8 cellular contexts compared by ENCODE assay signal in the genomic region with DNA sequence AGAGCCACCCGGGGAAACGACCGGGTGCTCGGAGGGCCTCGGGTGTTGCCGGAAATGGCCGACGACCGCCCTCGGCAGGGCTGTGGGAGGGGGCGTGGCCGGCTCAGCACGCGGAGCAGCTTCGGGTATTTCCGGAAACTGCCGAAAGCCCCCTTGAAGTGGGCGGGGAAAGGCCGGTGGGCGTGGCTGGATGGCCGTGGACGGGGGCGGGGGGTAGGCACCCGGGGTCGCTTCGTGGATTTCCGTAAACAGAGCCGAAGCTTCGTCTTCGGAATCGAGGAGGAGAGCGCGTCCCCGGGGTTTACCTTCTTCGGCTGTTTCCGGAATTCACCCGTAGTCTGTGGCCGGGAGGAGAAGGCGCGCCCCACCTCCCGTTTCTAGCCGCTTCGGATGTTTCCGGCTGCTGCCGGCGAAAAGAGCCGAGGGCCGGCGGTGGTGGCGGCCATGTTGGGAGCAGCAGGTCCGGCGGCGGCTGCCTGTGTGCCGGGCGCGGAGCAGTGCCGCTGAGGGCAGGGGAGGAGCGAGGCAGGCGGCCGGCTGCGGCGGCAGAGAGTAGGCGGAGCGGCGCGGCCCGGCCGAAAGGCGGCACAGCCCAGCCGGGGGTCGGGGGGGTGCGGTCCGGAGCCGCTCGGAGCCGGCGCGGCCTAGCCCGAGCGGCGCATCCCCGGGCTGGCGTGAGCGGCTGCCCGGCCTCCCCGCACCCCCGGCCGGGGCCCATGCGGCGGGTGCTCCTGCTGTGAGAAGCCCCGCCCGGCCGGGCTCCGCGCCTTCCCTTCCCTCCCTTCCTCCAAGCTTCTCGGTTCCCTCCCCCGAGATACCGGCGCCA. TPM values are rescaled to one million over a fixed set of nuclear protein-coding genes. Genes with fewer than 3 reads are reported as not detected.
DNase-seq lines count a peak whose midpoint lies in the region; ATAC-seq and TF ChIP-seq lines count a peak whose summit lies in the region.

A gene (plus strand): TSS at position 429 of the 826 bp plus-strand sequence. CDS start 397 bp downstream, at position 826.

- peak within 1 kb of the TSS; percentile 93 for H3K27ac Mint-ChIP-seq in WTC11

- H3K4me2 ChIP-seq in smooth muscle cell: peak within 1 kb of the TSS; percentile 88

- peak; percentile 96 for DNase-seq in AG04450 (ENCODE audit: low read depth, low spot score)
- peak; percentile 92 for DNase-seq in NCI-H226
- peak; percentile 99 for DNase-seq in WTC11 (ENCODE audit: low spot score)
- DNase-seq in cardiac fibroblast (ENCODE audit: low read depth in 2 of 2): peak; percentile 98 to 99
- peak; percentile 96 for DNase-seq in iPS-NIHi11 (ENCODE audit: low spot score)
- peak; percentile 96 for DNase-seq in smooth muscle cell (lab: John Stamatoyannopoulos, UW; ENCODE audit: unreplicated experiment)

- H3K36me3 ChIP-seq in smooth muscle cell (ENCODE audit: low read depth): no peaks in the 10 kb centered on the region

- ATAC-seq in GM18909 (IDR thresholded peaks at IDR 0.05; ENCODE audit: poor library complexity, unreplicated experiment): peak; percentile 80
- peak; percentile 77 for ATAC-seq in HG03175 (IDR thresholded peaks at IDR 0.05; ENCODE audit: unreplicated experiment)
- peak; percentile 88 for ATAC-seq in WTC11

- peaks cover 2% of the 10 kb centered on the region; the same call in 1 of the 2 replicates for H3K36me3 Mint-ChIP-seq in WTC11

- CTCF ChIA-PET in AG04450 (lab: Charles Lee) (interaction anchor here (0.6 to 8.2 kb wide), 19 partner anchors 11 to 311 kb away, joined by 3 to 256 read pairs (median 5); no protein-coding TSS in a partner anchor), WTC11 (lab: Charles Lee) (interaction anchor here (0.6 to 4.9 kb wide), 26 partner anchors 9 to 346 kb away, joined by 3 to 94 read pairs (median 6); a partner anchor contains a TSS)

- H3K4me1 ChIP-seq in smooth muscle cell (ENCODE audit: low read depth): peaks cover 29% of the 10 kb centered on the region

- no peaks in the 10 kb centered on the region for H3K27me3 Mint-ChIP-seq in WTC11 (ENCODE audit: low read depth)

- peak within 1 kb of the TSS; percentile 90 for H3K4me3 Mint-ChIP-seq in WTC11

- H3K27ac ChIP-seq in AG04450 (ENCODE audit: low read depth, low read length): peak within 1 kb of the TSS; percentile 39
- peak within 1 kb of the TSS; percentile 49 for H3K27ac ChIP-seq in smooth muscle cell (ENCODE audit: low read depth)

- no peaks in the 10 kb centered on the region for H3F3A ChIP-seq in smooth muscle cell (ENCODE audit: low read depth)

- peak within 1 kb of the TSS; percentile 86 for H3K9ac ChIP-seq in smooth muscle cell (ENCODE audit: low read depth)

- H3K4me3 ChIP-seq in AG04450 (ENCODE audit: low read depth, low read length) (peak within 1 kb of the TSS; percentile 91), cardiac fibroblast (replicated peaks in 1 of 2; ENCODE audit: low read depth in 2 of 2, low read length in 2 of 2) (peak within 1 kb of the TSS; percentile 94 to 95), smooth muscle cell (peak within 1 kb of the TSS; percentile 82)

- peaks cover 58% of the 10 kb centered on the region for H3K4me1 Mint-ChIP-seq in WTC11

- H3K79me2 ChIP-seq in smooth muscle cell (ENCODE audit: low read depth): peaks cover 46% of the 10 kb centered on the region

- no peaks in the 10 kb centered on the region for H3K9me3 Mint-ChIP-seq in WTC11

- peaks cover 46% of the 10 kb centered on the region for H4K20me1 ChIP-seq in smooth muscle cell (ENCODE audit: low read depth)

- no peaks in the 10 kb centered on the region; the same call in 1 of the 2 replicates for H3K9me3 ChIP-seq in AG04450 (ENCODE audit: control insufficient read depth, insufficient read depth, low read length)
- no peaks in the 10 kb centered on the region for H3K9me3 ChIP-seq in smooth muscle cell (replicated peaks; ENCODE audit: low read depth)

- H3K27me3 ChIP-seq in AG04450 (ENCODE audit: control insufficient read depth, insufficient read depth, low read length) (no peaks in the 10 kb centered on the region), smooth muscle cell (ENCODE audit: low read depth) (no peaks in the 10 kb centered on the region)

- no peak for TF ChIP-seq CTCF in AG04450 (IDR thresholded peaks at IDR 0.05; ENCODE audit: low read depth, low read length)
- TF ChIP-seq CTCF in WTC11 (IDR thresholded peaks at IDR 0.05): no peak
- TF ChIP-seq CTCF in cardiac fibroblast (IDR thresholded peaks at IDR 0.05; ENCODE audit: low read depth, low read length): no peak
- TF ChIP-seq CTCF in smooth muscle cell (IDR thresholded peaks at IDR 0.05; ENCODE audit: borderline replicate concordance, insufficient read depth, poor library complexity, severe bottlenecking): no peak

- WGBS in smooth muscle cell (ENCODE audit: low lambda C conversion rate): 1% methylated on average over 63 of the region's 99 CpGs

- H2AFZ ChIP-seq in smooth muscle cell (ENCODE audit: low read depth): peak within 1 kb of the TSS; percentile 29

- POLR2A ChIA-PET in AG04450 (lab: Yijun Ruan, JAX) (interaction anchor here (0.6 to 1.1 kb wide), 11 partner anchors 9 to 1111 kb away, joined by 3 to 6 read pairs (median 3); a partner anchor contains a TSS), WTC11 (lab: Charles Lee) (interaction anchor here (0.6 to 2.3 kb wide), 9 partner anchors 10 to 168 kb away, joined by 3 to 14 read pairs (median 3); a partner anchor contains a TSS)

TF ChIP-seq in WTC11, 78 proteins besides CTCF, POLR2A, EP300 and RAD21 (continues in another document):
- no peak for TF ChIP-seq MYBL2 (CRISPR knock-in tag; IDR thresholded peaks at IDR 0.05)
- TF ChIP-seq, protein P1, sequence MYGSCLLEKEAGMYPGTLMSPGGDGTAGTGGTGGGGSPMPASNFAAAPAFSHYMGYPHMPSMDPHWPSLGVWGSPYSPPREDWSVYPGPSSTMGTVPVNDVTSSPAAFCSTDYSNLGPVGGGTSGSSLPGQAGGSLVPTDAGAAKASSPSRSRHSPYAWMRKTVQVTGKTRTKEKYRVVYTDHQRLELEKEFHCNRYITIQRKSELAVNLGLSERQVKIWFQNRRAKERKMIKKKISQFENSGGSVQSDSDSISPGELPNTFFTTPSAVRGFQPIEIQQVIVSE (CRISPR knock-in tag; IDR thresholded peaks at IDR 0.05; ENCODE audit: borderline replicate concordance): no peak
- TF ChIP-seq, protein P2, sequence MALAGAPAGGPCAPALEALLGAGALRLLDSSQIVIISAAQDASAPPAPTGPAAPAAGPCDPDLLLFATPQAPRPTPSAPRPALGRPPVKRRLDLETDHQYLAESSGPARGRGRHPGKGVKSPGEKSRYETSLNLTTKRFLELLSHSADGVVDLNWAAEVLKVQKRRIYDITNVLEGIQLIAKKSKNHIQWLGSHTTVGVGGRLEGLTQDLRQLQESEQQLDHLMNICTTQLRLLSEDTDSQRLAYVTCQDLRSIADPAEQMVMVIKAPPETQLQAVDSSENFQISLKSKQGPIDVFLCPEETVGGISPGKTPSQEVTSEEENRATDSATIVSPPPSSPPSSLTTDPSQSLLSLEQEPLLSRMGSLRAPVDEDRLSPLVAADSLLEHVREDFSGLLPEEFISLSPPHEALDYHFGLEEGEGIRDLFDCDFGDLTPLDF (CRISPR knock-in tag; IDR thresholded peaks at IDR 0.05): no peak
- TF ChIP-seq, protein P3, sequence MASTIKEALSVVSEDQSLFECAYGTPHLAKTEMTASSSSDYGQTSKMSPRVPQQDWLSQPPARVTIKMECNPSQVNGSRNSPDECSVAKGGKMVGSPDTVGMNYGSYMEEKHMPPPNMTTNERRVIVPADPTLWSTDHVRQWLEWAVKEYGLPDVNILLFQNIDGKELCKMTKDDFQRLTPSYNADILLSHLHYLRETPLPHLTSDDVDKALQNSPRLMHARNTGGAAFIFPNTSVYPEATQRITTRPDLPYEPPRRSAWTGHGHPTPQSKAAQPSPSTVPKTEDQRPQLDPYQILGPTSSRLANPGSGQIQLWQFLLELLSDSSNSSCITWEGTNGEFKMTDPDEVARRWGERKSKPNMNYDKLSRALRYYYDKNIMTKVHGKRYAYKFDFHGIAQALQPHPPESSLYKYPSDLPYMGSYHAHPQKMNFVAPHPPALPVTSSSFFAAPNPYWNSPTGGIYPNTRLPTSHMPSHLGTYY (CRISPR knock-in tag; IDR thresholded peaks at IDR 0.05): no peak
- TF ChIP-seq FOXP1 (CRISPR knock-in tag; IDR thresholded peaks at IDR 0.05; ENCODE audit: borderline replicate concordance): peak; percentile 60; the same call in 1 of the 2 replicates
- TF ChIP-seq GABPB1 (CRISPR knock-in tag; IDR thresholded peaks at IDR 0.05): no peak
- TF ChIP-seq, protein P4, sequence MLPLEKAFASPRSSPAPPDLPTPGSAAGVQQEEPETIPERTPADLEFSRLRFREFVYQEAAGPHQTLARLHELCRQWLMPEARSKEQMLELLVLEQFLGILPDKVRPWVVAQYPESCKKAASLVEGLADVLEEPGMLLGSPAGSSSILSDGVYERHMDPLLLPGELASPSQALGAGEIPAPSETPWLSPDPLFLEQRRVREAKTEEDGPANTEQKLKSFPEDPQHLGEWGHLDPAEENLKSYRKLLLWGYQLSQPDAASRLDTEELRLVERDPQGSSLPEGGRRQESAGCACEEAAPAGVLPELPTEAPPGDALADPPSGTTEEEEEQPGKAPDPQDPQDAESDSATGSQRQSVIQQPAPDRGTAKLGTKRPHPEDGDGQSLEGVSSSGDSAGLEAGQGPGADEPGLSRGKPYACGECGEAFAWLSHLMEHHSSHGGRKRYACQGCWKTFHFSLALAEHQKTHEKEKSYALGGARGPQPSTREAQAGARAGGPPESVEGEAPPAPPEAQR (CRISPR knock-in tag; IDR thresholded peaks at IDR 0.05): no peak
- TF ChIP-seq NFATC4 (CRISPR knock-in tag; IDR thresholded peaks at IDR 0.05): no peak

RNA-seq across cellular contexts. Expression of the gene that starts here (rescaled TPM):
- polyA plus RNA-seq in AG04450 (2011; rRNA removed): 14.5 and 16.5 TPM in 2 replicates
- polyA minus RNA-seq in AG04450 (2011; rRNA and poly(A)+ RNA removed): 16.7 and 17.9 TPM in 2 replicates
- total RNA-seq in WTC11 (2021): 50.8 to 57.4 TPM (median 51.4 TPM) in 3 replicates
- 14.2 and 16.9 TPM in 2 replicates for total RNA-seq in smooth muscle cell
- 23.3 and 32.4 TPM in 2 replicates for polyA plus RNA-seq in smooth muscle cell

Comparison
In these comparisons a context has a peak if more than half of its experiments do, and no peak if none do; other contexts are left out.
1. Peak in every context shown above with its lines: DNase-seq, ATAC-seq, H3K4me3 ChIP-seq and H3K27ac ChIP-seq.